ENCODE assay signal across 15 cellular contexts in the genomic region with DNA sequence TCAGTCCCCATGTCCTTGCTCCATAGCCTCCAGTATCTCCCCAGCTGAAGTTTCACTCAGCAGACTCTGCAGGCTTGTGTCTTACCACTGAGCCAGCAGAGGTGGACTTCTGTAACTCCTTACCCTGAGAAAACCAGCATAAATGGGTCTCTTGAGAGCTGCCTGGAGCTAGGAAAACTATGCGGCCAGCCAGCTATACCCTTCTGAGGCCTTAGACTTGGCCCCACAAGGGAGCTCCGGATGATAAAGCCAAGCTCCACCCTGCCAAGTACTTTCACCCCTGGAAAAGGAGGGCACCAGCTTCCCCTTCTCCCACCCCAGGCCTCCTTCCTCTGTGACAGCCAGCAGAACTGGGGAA. TPM values are rescaled to one million over a fixed set of nuclear protein-coding genes. Genes with fewer than 3 reads are reported as not detected.
DNase-seq lines count a peak whose midpoint lies in the region; ATAC-seq and TF ChIP-seq lines count a peak whose summit lies in the region.
"Had no signal": no experiment of that assay in that cellular context is flagged by ENCODE, and none has a peak within 500 bp of the region (broad histone marks: within the 10 kb centered on the region; RNA-seq: fewer than 3 reads in every experiment).

No MANE protein-coding gene starts in this region.

- H3K4me1 ChIP-seq in right cardiac atrium (ENCODE audit: control insufficient read depth, insufficient read depth, low read length) (peaks cover 30% of the 10 kb centered on the region), foreskin keratinocyte (peaks cover 11% of the 10 kb centered on the region)

- no peak for DNase-seq in T-helper 2 cell treated with Interferon-gamma antibody and Interleukin-4, amounts not matched to agents 5 μg/mL and 100 μg/mL, for 36 hours (ENCODE audit: low spot score)
- no peak for DNase-seq in T-helper 2 cell
- peak in 1 of 3 donors; percentile 46 for DNase-seq in right cardiac atrium
- DNase-seq in stimulated activated effector memory CD8-positive, alpha-beta T cell treated with anti-CD3 and anti-CD28 coated beads, Interleukin-12 subunit alpha, Interleukin-12 subunit beta, amount 100 ng/mL, for 72 hours (ENCODE audit: low spot score in 2 of 2), result no peak
- DNase-seq in foreskin keratinocyte, result no peak
- no peak for DNase-seq in Ammon's horn (ENCODE audit: low spot score)
- DNase-seq: GM23248; kidney glomerular epithelial cell; NCI-H1105; NCI-H69; stimulated activated CD4-positive, alpha-beta T cell treated with anti-CD3 and anti-CD28 coated beads, Interleukin-1b, Interleukin-23, amount 100 ng/mL, for 48 hours had no signal

- intact Hi-C loops in right cardiac atrium (cut with DNase I), result loop anchor here in 1 of 4 donors (10.0 kb wide), 1 partner anchor 54 kb away; no protein-coding TSS in a partner anchor

- peaks cover 55% of the 10 kb centered on the region for H3K4me1 Mint-ChIP-seq in T-helper 2 cell treated with Interferon-gamma antibody and Interleukin-4, amounts not matched to agents 5 μg/mL and 100 μg/mL, for 36 hours (ENCODE audit: low read depth)
- peaks cover 53% of the 10 kb centered on the region for H3K4me1 Mint-ChIP-seq in T-helper 1 cell treated with Interleukin-12 subunit alpha and Interleukin-12 subunit beta and Interleukin-4 antibody, amounts not matched to agents 30 μg/mL and 1 μg/mL, for 36 hours (ENCODE audit: low read depth)
- peaks cover 91% of the 10 kb centered on the region for H3K4me1 Mint-ChIP-seq in stimulated activated effector memory CD8-positive, alpha-beta T cell treated with anti-CD3 and anti-CD28 coated beads, Interleukin-12 subunit alpha, Interleukin-12 subunit beta, amount 100 ng/mL, for 72 hours

- H3K36me3 Mint-ChIP-seq in T-helper 2 cell treated with Interferon-gamma antibody and Interleukin-4, amounts not matched to agents 5 μg/mL and 100 μg/mL, for 36 hours (ENCODE audit: low read depth), result peaks cover 28% of the 10 kb centered on the region
- peaks cover 35% of the 10 kb centered on the region for H3K36me3 Mint-ChIP-seq in T-helper 1 cell treated with Interleukin-12 subunit alpha and Interleukin-12 subunit beta and Interleukin-4 antibody, amounts not matched to agents 30 μg/mL and 1 μg/mL, for 36 hours (ENCODE audit: low read depth)
- H3K36me3 Mint-ChIP-seq in stimulated activated effector memory CD8-positive, alpha-beta T cell treated with anti-CD3 and anti-CD28 coated beads, Interleukin-12 subunit alpha, Interleukin-12 subunit beta, amount 100 ng/mL, for 72 hours, result peaks cover 100% of the 10 kb centered on the region

- H3K4me3 Mint-ChIP-seq in T-helper 2 cell treated with Interferon-gamma antibody and Interleukin-4, amounts not matched to agents 5 μg/mL and 100 μg/mL, for 36 hours, result no peak overlapping the region
- no peak overlapping the region for H3K4me3 Mint-ChIP-seq in T-helper 1 cell treated with Interleukin-12 subunit alpha and Interleukin-12 subunit beta and Interleukin-4 antibody, amounts not matched to agents 30 μg/mL and 1 μg/mL, for 36 hours
- H3K4me3 Mint-ChIP-seq in stimulated activated effector memory CD8-positive, alpha-beta T cell treated with anti-CD3 and anti-CD28 coated beads, Interleukin-12 subunit alpha, Interleukin-12 subunit beta, amount 100 ng/mL, for 72 hours, result no peak overlapping the region

- H3K4me3 ChIP-seq in right cardiac atrium (ENCODE audit: low read length), result no peak overlapping the region
- H3K4me3 ChIP-seq: GM23248, pancreas had no signal

- 27% methylated on average over 2 of the region's 2 CpGs for WGBS in right cardiac atrium

- ATAC-seq in right cardiac atrium, result peak in 1 of 2 donors; percentile 3
- no peak for ATAC-seq in stimulated activated effector memory CD8-positive, alpha-beta T cell treated with anti-CD3 and anti-CD28 coated beads, Interleukin-12 subunit alpha, Interleukin-12 subunit beta, amount 100 ng/mL, for 72 hours
- no peak for ATAC-seq in foreskin keratinocyte
- no peak for ATAC-seq in GM19351 (IDR thresholded peaks at IDR 0.05; ENCODE audit: unreplicated experiment)
- ATAC-seq: pancreas had no signal

- no peak for TF ChIP-seq CTCF in foreskin keratinocyte (conservative IDR thresholded peaks at IDR 0.05)

- peak overlapping the region; percentile 72 for H3K27ac Mint-ChIP-seq in T-helper 2 cell treated with Interferon-gamma antibody and Interleukin-4, amounts not matched to agents 5 μg/mL and 100 μg/mL, for 36 hours
- peak overlapping the region; percentile 87 for H3K27ac Mint-ChIP-seq in T-helper 1 cell treated with Interleukin-12 subunit alpha and Interleukin-12 subunit beta and Interleukin-4 antibody, amounts not matched to agents 30 μg/mL and 1 μg/mL, for 36 hours
- H3K27ac Mint-ChIP-seq in stimulated activated effector memory CD8-positive, alpha-beta T cell treated with anti-CD3 and anti-CD28 coated beads, Interleukin-12 subunit alpha, Interleukin-12 subunit beta, amount 100 ng/mL, for 72 hours, result peak overlapping the region; percentile 92

- H3K9me3 ChIP-seq in right cardiac atrium (ENCODE audit: control insufficient read depth, low read length), result no peaks in the 10 kb centered on the region
- H3K9me3 ChIP-seq: pancreas had no signal

- H3K27me3 Mint-ChIP-seq in T-helper 2 cell treated with Interferon-gamma antibody and Interleukin-4, amounts not matched to agents 5 μg/mL and 100 μg/mL, for 36 hours (ENCODE audit: low read depth), result no peaks in the 10 kb centered on the region
- no peaks in the 10 kb centered on the region for H3K27me3 Mint-ChIP-seq in T-helper 1 cell treated with Interleukin-12 subunit alpha and Interleukin-12 subunit beta and Interleukin-4 antibody, amounts not matched to agents 30 μg/mL and 1 μg/mL, for 36 hours (ENCODE audit: low read depth)

- H3K27me3 ChIP-seq in right cardiac atrium (ENCODE audit: control insufficient read depth, insufficient read depth) (no peaks in the 10 kb centered on the region), foreskin keratinocyte (no peaks in the 10 kb centered on the region)
- H3K27me3 ChIP-seq: pancreas had no signal

- H3K9me3 Mint-ChIP-seq in T-helper 2 cell treated with Interferon-gamma antibody and Interleukin-4, amounts not matched to agents 5 μg/mL and 100 μg/mL, for 36 hours, result no peaks in the 10 kb centered on the region
- H3K9me3 Mint-ChIP-seq in T-helper 1 cell treated with Interleukin-12 subunit alpha and Interleukin-12 subunit beta and Interleukin-4 antibody, amounts not matched to agents 30 μg/mL and 1 μg/mL, for 36 hours, result no peaks in the 10 kb centered on the region
- no peaks in the 10 kb centered on the region for H3K9me3 Mint-ChIP-seq in stimulated activated effector memory CD8-positive, alpha-beta T cell treated with anti-CD3 and anti-CD28 coated beads, Interleukin-12 subunit alpha, Interleukin-12 subunit beta, amount 100 ng/mL, for 72 hours

- H3K27ac ChIP-seq in right cardiac atrium (ENCODE audit: low read length), result peak overlapping the region; percentile 33
- no peak overlapping the region for H3K27ac ChIP-seq in foreskin keratinocyte
- H3K27ac ChIP-seq: 22Rv1, GM23248, pancreas had no signal

RNA-seq across cellular contexts. Expression of a gene that starts 12.1 kb away (rescaled TPM):
- total RNA-seq in right cardiac atrium (10 to 100 TPM in 3 of 4 donors, 1 to 10 TPM in 1; 9.4 to 17.9 (median 13.8) TPM), foreskin keratinocyte (24.0 and 31.5 TPM in 2 replicates)
- polyA plus RNA-seq in right cardiac atrium (11.7 TPM), foreskin keratinocyte (18.0 and 22.7 TPM in 2 replicates)
